In genomic region chr12:48981757-48982157, GRCh38 we compare ENCODE assay signal across 1 cellular context.
A peak's percentile ranks its signal among the peaks of the same experiment; 100 is the strongest.
TF ChIP-seq lines count a peak whose summit lies in the region.

No MANE protein-coding gene starts in this region.

TF ChIP-seq in H1, 55 proteins besides CTCF, POLR2A, EP300 and RAD21:
- TF ChIP-seq EZH2 (IDR thresholded peaks at IDR 0.05; ENCODE audit: low read depth, low read length, severe bottlenecking) (peak; percentile 84), SIRT6 (IDR thresholded peaks at IDR 0.05; ENCODE audit: low read length) (no peak), RNF2 (IDR thresholded peaks at IDR 0.05; ENCODE audit: borderline replicate concordance, low read depth, low read length, missing control alignments, poor library complexity, severe bottlenecking) (peak; percentile 49), JUND (IDR thresholded peaks at IDR 0.05; ENCODE audit: low read length) (no peak), SUZ12 (IDR thresholded peaks at IDR 0.05; ENCODE audit: low read length) (peak; percentile 93)
